ENCODE assay signal across 8 cellular contexts in the genomic region with DNA sequence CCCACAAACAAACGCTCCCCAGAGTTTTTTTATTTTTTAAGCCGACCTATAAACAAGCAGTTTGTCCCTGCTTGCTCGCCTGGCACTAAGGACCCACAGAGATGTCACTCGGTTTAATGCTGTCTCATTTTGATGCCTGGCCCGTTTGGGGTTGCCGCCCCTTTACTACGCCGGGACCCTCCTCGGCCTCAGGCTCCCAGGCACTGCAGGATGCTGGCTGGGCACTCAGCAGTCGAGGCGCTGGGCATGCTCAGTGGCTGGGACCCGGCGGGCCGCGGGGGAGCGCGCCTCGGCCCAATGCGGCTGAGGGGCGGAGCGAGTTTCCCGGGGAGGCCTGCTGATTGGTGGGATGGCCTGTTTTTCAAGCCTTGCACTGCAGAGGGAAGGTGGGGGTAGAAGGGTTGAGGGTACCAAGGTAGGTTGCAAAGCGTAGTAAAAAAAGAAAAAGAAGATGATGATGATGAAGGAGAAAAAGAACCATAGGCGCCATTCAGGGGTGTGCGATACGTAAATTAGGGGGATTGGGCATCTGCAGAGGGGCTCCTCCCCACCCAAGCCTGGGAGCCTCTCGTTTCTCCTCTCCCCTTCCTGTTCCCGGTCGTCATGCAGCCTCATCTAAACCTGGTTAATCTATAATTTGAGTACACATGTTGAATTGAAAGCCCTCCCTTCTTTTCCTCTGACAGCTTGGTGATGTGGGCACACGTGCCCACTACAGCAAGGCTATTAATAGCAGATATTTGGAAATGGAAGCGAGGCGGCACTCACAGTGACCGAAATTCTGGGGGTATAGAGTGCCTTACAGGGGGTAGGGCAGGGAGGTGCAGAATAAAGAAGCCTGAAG. TPM values are rescaled to one million over a fixed set of nuclear protein-coding genes. Genes with fewer than 3 reads are reported as not detected.
DNase-seq lines count a peak whose midpoint lies in the region; ATAC-seq lines count a peak whose summit lies in the region.

No MANE protein-coding gene starts in this region.

- DNase-seq in DMS 273 (lab: John Stamatoyannopoulos, UW; ENCODE audit: unreplicated experiment) (peak; percentile 95), HuH-7.5 (ENCODE audit: low spot score) (peak; percentile 83), SK-N-DZ (ENCODE audit: low spot score) (peak; percentile 83), left cardiac atrium (peak; percentile 87), putamen (ENCODE audit: low spot score) (peak; percentile 93), aorta (peak; percentile 88 to 95)
- DNase-seq in activated naive CD8-positive, alpha-beta T cell treated with anti-CD3 and anti-CD28 coated beads, Interleukin-2, amount 50 U/mL, for 24 hours = peak; percentile 88

- H3K27ac ChIP-seq in aorta (ENCODE audit: low read depth in 1 of 2, low read length in 2 of 2) = peak overlapping the region; percentile 51 to 87

- peaks cover 28% of the 10 kb centered on the region for H3K4me1 Mint-ChIP-seq in activated naive CD8-positive, alpha-beta T cell treated with anti-CD3 and anti-CD28 coated beads, Interleukin-2, amount 50 U/mL, for 24 hours

- no peaks in the 10 kb centered on the region for H3K4me1 ChIP-seq in aorta (ENCODE audit: control insufficient read depth in 1 of 2, insufficient read depth in 2 of 2, low read length in 2 of 2)

- no peaks in the 10 kb centered on the region for H3K36me3 Mint-ChIP-seq in activated naive CD8-positive, alpha-beta T cell treated with anti-CD3 and anti-CD28 coated beads, Interleukin-2, amount 50 U/mL, for 24 hours (ENCODE audit: low read depth)

- H3K4me3 Mint-ChIP-seq in activated naive CD8-positive, alpha-beta T cell treated with anti-CD3 and anti-CD28 coated beads, Interleukin-2, amount 50 U/mL, for 24 hours = peak overlapping the region; percentile 85

- 1 to 2% methylated on average over 33 of the region's 33 CpGs for WGBS in aorta, 2 donors

- H3K9me3 Mint-ChIP-seq in activated naive CD8-positive, alpha-beta T cell treated with anti-CD3 and anti-CD28 coated beads, Interleukin-2, amount 50 U/mL, for 24 hours = no peaks in the 10 kb centered on the region

- intact Hi-C loops in left cardiac atrium (cut with DNase I) (loop anchor here (5.0 kb wide), 2 partner anchors 914 to 1134 kb away; no protein-coding TSS in a partner anchor), aorta (cut with DNase I) (loop anchor here (5.0 to 10.0 kb wide), 4 partner anchors 186 to 1129 kb away; no protein-coding TSS in a partner anchor)

- H3K27me3 ChIP-seq in aorta (ENCODE audit: control insufficient read depth in 1 of 2, insufficient read depth in 2 of 2, low read length in 1 of 2) = no peaks in the 10 kb centered on the region

- peak overlapping the region; percentile 80 for H3K27ac Mint-ChIP-seq in activated naive CD8-positive, alpha-beta T cell treated with anti-CD3 and anti-CD28 coated beads, Interleukin-2, amount 50 U/mL, for 24 hours

- peaks cover 10% of the 10 kb centered on the region for H3K27me3 Mint-ChIP-seq in activated naive CD8-positive, alpha-beta T cell treated with anti-CD3 and anti-CD28 coated beads, Interleukin-2, amount 50 U/mL, for 24 hours

- H3K36me3 ChIP-seq in aorta (ENCODE audit: control insufficient read depth in 1 of 2, insufficient read depth in 2 of 2, low read length in 1 of 2) = no peaks in the 10 kb centered on the region

- peak overlapping the region; percentile 24 to 48 for H3K4me3 ChIP-seq in aorta (ENCODE audit: low read length in 2 of 2)

- no peaks in the 10 kb centered on the region for H3K9me3 ChIP-seq in aorta (ENCODE audit: control insufficient read depth, low read length)

- peak; percentile 84 for ATAC-seq in GM21423 (IDR thresholded peaks at IDR 0.05; ENCODE audit: unreplicated experiment)
- peak; percentile 78 for ATAC-seq in activated naive CD8-positive, alpha-beta T cell treated with anti-CD3 and anti-CD28 coated beads, Interleukin-2, amount 50 U/mL, for 24 hours
- ATAC-seq in left cardiac atrium = peak; percentile 77 to 78
- ATAC-seq in aorta (ENCODE audit: low FRiP score) = peak; percentile 79

RNA-seq across cellular contexts. Expression of a gene that starts 1.5 kb away (rescaled TPM):
- 2.2 and 2.5 TPM in 2 replicates for polyA plus RNA-seq in SK-N-DZ (2014; cell fraction: cytosol; rRNA removed)
- polyA plus RNA-seq in SK-N-DZ (2014; cell fraction: nucleus; rRNA removed) = 0.96 and 1.3 TPM in 2 replicates
- total RNA-seq in left cardiac atrium = 10 to 100 TPM; 13.7 to 15.1 TPM
- total RNA-seq in aorta = 10 to 100 TPM; 13.8 to 16.6 TPM
- polyA plus RNA-seq in aorta = 1 to 10 TPM; 2.1 to 2.5 TPM

RNA-seq across cellular contexts. Expression of a gene that starts 34.7 kb away (rescaled TPM):
- polyA plus RNA-seq in SK-N-DZ (2014; cell fraction: cytosol; rRNA removed) = 3.7 and 6.0 TPM in 2 replicates
- 2.3 and 8.2 TPM in 2 replicates for polyA plus RNA-seq in SK-N-DZ (2014; cell fraction: nucleus; rRNA removed)
- total RNA-seq in left cardiac atrium = 10 to 100 TPM; 35.6 to 38.1 TPM
- 10 to 100 TPM; 35.6 to 39.2 TPM for total RNA-seq in aorta
- 1 to 10 TPM; 6.0 to 8.4 TPM for polyA plus RNA-seq in aorta

Comparison
In these comparisons a context has a peak if more than half of its experiments do, and no peak if none do; other contexts are left out.
1. Peak in every context shown above with its lines: DNase-seq, ATAC-seq, H3K4me3 ChIP-seq and H3K27ac ChIP-seq.